8 cellular contexts compared by ENCODE assay signal in genomic region chr15:91855684-91856553, GRCh38. TPM values are rescaled to one million over a fixed set of nuclear protein-coding genes. Genes with fewer than 3 reads are reported as not detected.
DNase-seq lines count a peak whose midpoint lies in the region; ATAC-seq, FAIRE-seq and TF ChIP-seq lines count a peak whose summit lies in the region.

No MANE protein-coding gene starts in this region.

- POLR2A ChIA-PET in HepG2 (lab: Yijun Ruan, JAX), result no interaction called here
- POLR2A ChIA-PET in activated CD8-positive, alpha-beta T cell treated with anti-CD3 and anti-CD28 coated beads, Interleukin-2, amount 10 ng/mL, durations not matched to agents 7 days and 5 days (lab: Charles Lee), result no interaction called here

- in situ Hi-C loops in HepG2 (cut with HindIII; ENCODE audit: extremely low pct_ligation_motif_present, low pct_unique_long_range_greater_than_20kb), result loop anchor here (10.0 kb wide), 1 partner anchor 551 kb away; no protein-coding TSS in a partner anchor

- H3K79me2 ChIP-seq in HepG2 (ENCODE audit: insufficient read depth, low read length), result no peaks in the 10 kb centered on the region

- WGBS in HepG2 (ENCODE audit: low lambda C conversion rate), result 19% methylated on average over 15 of the region's 15 CpGs
- 55% methylated on average over 10 of the region's 15 CpGs for WGBS in right lobe of liver (ENCODE audit: insufficient coverage, low coverage, low lambda C conversion rate, missing lambda C conversion rate)

- peaks cover 72% of the 10 kb centered on the region for H3K4me1 Mint-ChIP-seq in activated CD8-positive, alpha-beta T cell treated with anti-CD3 and anti-CD28 coated beads, Interleukin-2, amount 10 ng/mL, durations not matched to agents 7 days and 5 days (ENCODE audit: low read depth)

- H3K27ac ChIP-seq in HepG2 (ENCODE audit: extremely low read length, insufficient read depth, low read length) (no peak overlapping the region), right lobe of liver (no peak overlapping the region)

- H2AFZ ChIP-seq in HepG2 (ENCODE audit: low read length), result no peak overlapping the region

- H3K4me3 ChIP-seq in HepG2 (replicated peaks in 1 of 3; ENCODE audit: insufficient read depth in 1 of 3, low read depth in 2 of 3, low read length in 3 of 3) (no peak overlapping the region), right lobe of liver (no peak overlapping the region)

- TF ChIP-seq CTCF in HepG2 (CRISPR knock-in tag; IDR thresholded peaks at IDR 0.05) (no peak), right lobe of liver (IDR thresholded peaks at IDR 0.05) (peak in 1 of 4 donors; percentile 11)

- no peak for TF ChIP-seq EP300 in HepG2 (IDR thresholded peaks at IDR 0.05; ENCODE audit: low read depth in 2 of 2, low read length in 2 of 2)
- TF ChIP-seq EP300 in HepG2 (CRISPR knock-in tag; IDR thresholded peaks at IDR 0.05; ENCODE audit: borderline replicate concordance), result no peak

- CTCF ChIA-PET in HepG2 (lab: Yijun Ruan, JAX; ENCODE audit: low intra/inter-chr PET ratio, low total read pairs), result no interaction called here
- CTCF ChIA-PET in activated CD8-positive, alpha-beta T cell treated with anti-CD3 and anti-CD28 coated beads, Interleukin-2, amount 10 ng/mL, durations not matched to agents 7 days and 5 days (lab: Charles Lee), result interaction anchor here (4.8 kb wide), 1 partner anchor 150 kb away, joined by 30 read pairs; no protein-coding TSS in a partner anchor

- H3K36me3 ChIP-seq in HepG2 (replicated peaks in 1 of 2; ENCODE audit: control insufficient read depth in 1 of 2, insufficient read depth in 2 of 2, low read length in 2 of 2) (no peaks in the 10 kb centered on the region), right lobe of liver (no peaks in the 10 kb centered on the region)

- ATAC-seq in HepG2 (0 out of 3 replicates have a peak, but pooled peaks have one; percentile 8), right lobe of liver (no peak), GM21367 (IDR thresholded peaks at IDR 0.05; ENCODE audit: unreplicated experiment) (no peak)
- ATAC-seq in activated CD8-positive, alpha-beta T cell treated with anti-CD3 and anti-CD28 coated beads, Interleukin-2, amount 10 ng/mL, durations not matched to agents 7 days and 5 days, result no peak

- no peaks in the 10 kb centered on the region for H3K9me3 Mint-ChIP-seq in activated CD8-positive, alpha-beta T cell treated with anti-CD3 and anti-CD28 coated beads, Interleukin-2, amount 10 ng/mL, durations not matched to agents 7 days and 5 days (ENCODE audit: insufficient read depth)

- peak overlapping the region; percentile 88 for H3K27ac Mint-ChIP-seq in activated CD8-positive, alpha-beta T cell treated with anti-CD3 and anti-CD28 coated beads, Interleukin-2, amount 10 ng/mL, durations not matched to agents 7 days and 5 days

- peak overlapping the region; percentile 31 for H3K4me3 Mint-ChIP-seq in activated CD8-positive, alpha-beta T cell treated with anti-CD3 and anti-CD28 coated beads, Interleukin-2, amount 10 ng/mL, durations not matched to agents 7 days and 5 days

- peaks cover 24% of the 10 kb centered on the region for H3K36me3 Mint-ChIP-seq in activated CD8-positive, alpha-beta T cell treated with anti-CD3 and anti-CD28 coated beads, Interleukin-2, amount 10 ng/mL, durations not matched to agents 7 days and 5 days (ENCODE audit: low read depth)

- BruUV-seq in HepG2 (replicated peaks; lab: Mats Ljungman, UMichigan), result no TSS peak

- peak; percentile 3 for DNase-seq in HepG2 (ENCODE audit: low spot score)
- no peak for DNase-seq in right lobe of liver
- DNase-seq in NCI-H146 (lab: John Stamatoyannopoulos, UW), result peak; percentile 88
- DNase-seq in activated CD8-positive, alpha-beta T cell treated with anti-CD3 and anti-CD28 coated beads, Interleukin-2, amount 10 ng/mL, durations not matched to agents 7 days and 5 days, result no peak
- DNase-seq in kidney glomerular epithelial cell (lab: John Stamatoyannopoulos, UW), result peak; percentile 13
- no peak for DNase-seq in foreskin melanocyte
- DNase-seq in stimulated activated CD4-positive, alpha-beta T cell treated with anti-CD3 and anti-CD28 coated beads, Interleukin-4, amount 100 ng/mL, for 4 hours, result no peak

- H3K27me3 ChIP-seq in HepG2 (ENCODE audit: control insufficient read depth in 1 of 2, insufficient read depth in 2 of 2, low read length in 2 of 2) (peaks cover 4 to 51% of the 10 kb centered on the region in 2 experiments; a peak in 4 of 5 replicates), right lobe of liver (peaks cover 0 to 4% of the 10 kb centered on the region in 2 donors)

- H3K9me3 ChIP-seq in HepG2 (ENCODE audit: low read length), result no peaks in the 10 kb centered on the region
- H3K9me3 ChIP-seq in right lobe of liver, result no peaks in the 10 kb centered on the region

- H3K27me3 Mint-ChIP-seq in activated CD8-positive, alpha-beta T cell treated with anti-CD3 and anti-CD28 coated beads, Interleukin-2, amount 10 ng/mL, durations not matched to agents 7 days and 5 days (ENCODE audit: low read depth), result peaks cover 9% of the 10 kb centered on the region

- H4K20me1 ChIP-seq in HepG2 (ENCODE audit: insufficient read depth, low read length), result no peaks in the 10 kb centered on the region

- TF ChIP-seq POLR2A in HepG2 (IDR thresholded peaks at IDR 0.05; ENCODE audit: insufficient read depth in 1 of 2, low read depth in 2 of 2, low read length in 2 of 2) (no peak), right lobe of liver (IDR thresholded peaks at IDR 0.05) (no peak)

- H3K9ac ChIP-seq in HepG2 (ENCODE audit: insufficient read depth, low read depth, low read length), result no peak overlapping the region

- FAIRE-seq in HepG2 (lab: Jason Lieb, UNC), result no peak

- TF ChIP-seq RAD21 in HepG2 (CRISPR knock-in tag; IDR thresholded peaks at IDR 0.05), result no peak

- no peak overlapping the region for H3K4me2 ChIP-seq in HepG2 (ENCODE audit: low read depth, low read length)

- H3K4me1 ChIP-seq in HepG2 (ENCODE audit: insufficient read depth, low read length) (no peaks in the 10 kb centered on the region), right lobe of liver (peaks cover 0 to 10% (median 0%) of the 10 kb centered on the region in 4 donors)

- intact Hi-C loops in HepG2 (cut with micrococcal nuclease; ENCODE audit: unreplicated experiment), result loop anchor here (10.0 kb wide), 1 partner anchor 229 kb away; no protein-coding TSS in a partner anchor
- intact Hi-C loops in right lobe of liver (cut with DNase I), result loop anchor here (10.0 kb wide), 2 partner anchors 219 to 551 kb away; no protein-coding TSS in a partner anchor

TF ChIP-seq in HepG2, 621 proteins besides CTCF, POLR2A, EP300 and RAD21:
- no peak for TF ChIP-seq ZBTB21 (CRISPR knock-in tag; IDR thresholded peaks at IDR 0.05)
- no peak for TF ChIP-seq ZNF350 (CRISPR knock-in tag; IDR thresholded peaks at IDR 0.05; ENCODE audit: borderline replicate concordance, low read depth)
- TF ChIP-seq ZBTB25 (CRISPR knock-in tag; IDR thresholded peaks at IDR 0.05), result no peak
- TF ChIP-seq ZNF292 (CRISPR knock-in tag; IDR thresholded peaks at IDR 0.05; ENCODE audit: borderline replicate concordance, low read depth), result no peak
- no peak for TF ChIP-seq ZNF20 (CRISPR knock-in tag; IDR thresholded peaks at IDR 0.05)
- no peak for TF ChIP-seq PRMT3 (CRISPR knock-in tag; IDR thresholded peaks at IDR 0.05; ENCODE audit: borderline replicate concordance, low read depth)
- no peak for TF ChIP-seq ZFP36L1 (CRISPR knock-in tag; IDR thresholded peaks at IDR 0.05)
- TF ChIP-seq ZNF788 (CRISPR knock-in tag; IDR thresholded peaks at IDR 0.05; ENCODE audit: borderline replicate concordance), result no peak
- TF ChIP-seq ZNF34 (CRISPR knock-in tag; IDR thresholded peaks at IDR 0.05; ENCODE audit: borderline replicate concordance), result no peak

RNA-seq across cellular contexts. Expression of gene SLCO3A1, which starts 2.4 kb away (rescaled TPM):
- total RNA-seq in HepG2 (2016; rRNA removed; fragmentation: Illumina TruSeq; extraction: Trizol) (0.02 TPM in 1 of 2 replicates, not detected in the other), right lobe of liver (1 to 10 TPM; 2.4 to 7.7 (median 3.7) TPM)
- 0.09 and 0.10 TPM in 2 replicates for total RNA-seq in HepG2 (2016; cell fraction: cytosol; rRNA removed; fragmentation: Illumina TruSeq; extraction: Trizol; ENCODE audit: low read depth)
- total RNA-seq in HepG2 (2016; cell fraction: insoluble cytoplasmic fraction; rRNA removed; fragmentation: Illumina TruSeq; extraction: Trizol), result not detected in 2 replicates
- total RNA-seq in HepG2 (2016; cell fraction: membrane; rRNA removed; fragmentation: Illumina TruSeq; extraction: Trizol), result 0.03 TPM in 1 of 2 replicates, not detected in the other
- total RNA-seq in HepG2 (2016; cell fraction: nucleus; rRNA removed; fragmentation: Illumina TruSeq; extraction: Trizol), result not detected in 2 replicates
- not detected in 2 replicates for polyA plus RNA-seq in HepG2 (2011; rRNA removed)
- not detected in 2 replicates for polyA plus RNA-seq in HepG2 (2011; cell fraction: cytosol; rRNA removed)
- not detected in 2 replicates for polyA plus RNA-seq in HepG2 (2011; cell fraction: nucleus; rRNA removed)
- polyA plus RNA-seq in HepG2 (2012), result not detected in 2 replicates
- not detected in 2 replicates for polyA plus RNA-seq in HepG2 (2016; cell fraction: cytosol; fragmentation: Illumina TruSeq; extraction: Trizol; ENCODE audit: low read depth)
- not detected in 2 replicates for polyA plus RNA-seq in HepG2 (2016; cell fraction: insoluble cytoplasmic fraction; fragmentation: Illumina TruSeq; extraction: Trizol; ENCODE audit: low read depth)
- polyA plus RNA-seq in HepG2 (2016; cell fraction: membrane; fragmentation: Illumina TruSeq; extraction: Trizol; ENCODE audit: low read depth), result not detected in 2 replicates
- polyA plus RNA-seq in HepG2 (2016; cell fraction: nucleus; fragmentation: Illumina TruSeq; extraction: Trizol; ENCODE audit: insufficient read depth, low read depth), result not detected in 2 replicates
- polyA minus RNA-seq in HepG2 (2011; rRNA and poly(A)+ RNA removed; ENCODE audit: low replicate concordance), result 97.9 TPM in 1 of 2 replicates, not detected in the other
- not detected in 2 replicates for polyA minus RNA-seq in HepG2 (2011; cell fraction: cytosol; rRNA and poly(A)+ RNA removed)
- polyA minus RNA-seq in HepG2 (2011; cell fraction: nucleus; rRNA and poly(A)+ RNA removed), result not detected in 2 replicates
- 10 to 100 TPM; 29.3 to 32.7 TPM for total RNA-seq in activated CD8-positive, alpha-beta T cell treated with anti-CD3 and anti-CD28 coated beads, Interleukin-2, amount 10 ng/mL, durations not matched to agents 7 days and 5 days

Comparison
In these comparisons a context has a peak if more than half of its experiments do, and no peak if none do; other contexts are left out.
1. DNase-seq: peak in HepG2 (single experiment), NCI-H146 (single experiment) and kidney glomerular epithelial cell (single experiment); none in right lobe of liver (0 of 3), activated CD8-positive, alpha-beta T cell treated with anti-CD3 and anti-CD28 coated beads, Interleukin-2, amount 10 ng/mL, durations not matched to agents 7 days and 5 days (single experiment), foreskin melanocyte (single experiment) and stimulated activated CD4-positive, alpha-beta T cell treated with anti-CD3 and anti-CD28 coated beads, Interleukin-4, amount 100 ng/mL, for 4 hours (0 of 2).